Comparison of ENCODE assay signal across 1 cellular context in the genomic region with DNA sequence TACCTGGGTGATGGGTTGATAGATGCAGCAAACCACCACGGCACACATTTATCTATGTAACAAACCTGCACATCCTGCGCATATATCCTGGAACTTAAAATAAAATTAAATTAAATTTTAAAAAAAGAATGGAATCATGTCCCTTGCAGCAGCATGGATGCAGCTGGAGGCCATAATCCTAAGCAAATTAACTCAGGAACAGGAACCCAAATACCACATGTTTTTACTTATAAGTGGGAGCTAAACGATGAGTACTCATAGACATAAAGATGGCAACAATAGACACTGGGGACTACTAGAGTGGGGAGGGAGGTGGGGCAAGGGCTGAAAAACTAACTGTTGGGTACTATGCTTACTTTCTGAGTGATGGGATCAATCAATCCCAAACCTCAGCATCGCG.
TF ChIP-seq lines count a peak whose summit lies in the region.

No MANE protein-coding gene starts in this region.

TF ChIP-seq in IMR-90, 13 proteins besides CTCF, POLR2A, EP300 and RAD21 (continued from another document):
- no peak for TF ChIP-seq FOS (IDR thresholded peaks at IDR 0.05; ENCODE audit: low read depth, low read length)
- TF ChIP-seq, protein P1, sequence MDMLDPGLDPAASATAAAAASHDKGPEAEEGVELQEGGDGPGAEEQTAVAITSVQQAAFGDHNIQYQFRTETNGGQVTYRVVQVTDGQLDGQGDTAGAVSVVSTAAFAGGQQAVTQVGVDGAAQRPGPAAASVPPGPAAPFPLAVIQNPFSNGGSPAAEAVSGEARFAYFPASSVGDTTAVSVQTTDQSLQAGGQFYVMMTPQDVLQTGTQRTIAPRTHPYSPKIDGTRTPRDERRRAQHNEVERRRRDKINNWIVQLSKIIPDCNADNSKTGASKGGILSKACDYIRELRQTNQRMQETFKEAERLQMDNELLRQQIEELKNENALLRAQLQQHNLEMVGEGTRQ (IDR thresholded peaks at IDR 0.05; ENCODE audit: low read depth, low read length), result no peak
TF ChIP-seq in IMR-90: peak in this region for 0.
